In genomic region chr20:38159949-38160756, GRCh38 we compare ENCODE assay signal across 1 cellular context.
TF ChIP-seq lines count a peak whose summit lies in the region.

No MANE protein-coding gene starts in this region.

TF ChIP-seq in K562, 482 proteins besides CTCF, POLR2A, EP300 and RAD21 (continued from another document and continues in another):
- TF ChIP-seq ZBTB49 (CRISPR knock-in tag; IDR thresholded peaks at IDR 0.05; ENCODE audit: borderline replicate concordance) (no peak), DMBX1 (CRISPR knock-in tag; IDR thresholded peaks at IDR 0.05; ENCODE audit: borderline replicate concordance) (peak; percentile 70; the same call in 1 of the 2 replicates), RREB1 (CRISPR knock-in tag; IDR thresholded peaks at IDR 0.05) (no peak), ZNF212 (CRISPR knock-in tag; IDR thresholded peaks at IDR 0.05) (no peak), GTF2B (IDR thresholded peaks at IDR 0.05; ENCODE audit: extremely low read depth, insufficient read length) (no peak), TAL1 (IDR thresholded peaks at IDR 0.05) (peak; percentile 88), PCBP1 (IDR thresholded peaks at IDR 0.05; ENCODE audit: low read depth, low read length, poor library complexity, severe bottlenecking) (no peak), BCLAF1 (IDR thresholded peaks at IDR 0.05; ENCODE audit: borderline replicate concordance in 1 of 2, control insufficient read depth in 1 of 2, low read depth in 2 of 2, low read length in 1 of 2) (0 out of 4 replicates have a peak, but pooled peaks of 1 of the 2 experiments have one; percentile 23), CTBP1 (IDR thresholded peaks at IDR 0.05; ENCODE audit: borderline replicate concordance) (peak; percentile 84), ZNF764 (CRISPR knock-in tag; IDR thresholded peaks at IDR 0.05; ENCODE audit: low read depth) (no peak), ZNF121 (CRISPR knock-in tag; conservative IDR thresholded peaks at IDR 0.05) (no peak), ZNF740 (CRISPR knock-in tag; IDR thresholded peaks at IDR 0.05) (no peak), ZNF740 (tag; IDR thresholded peaks at IDR 0.05) (no peak), ZNF239 (CRISPR knock-in tag; IDR thresholded peaks at IDR 0.05) (no peak), ZNF696 (CRISPR knock-in tag; conservative IDR thresholded peaks at IDR 0.05) (no peak), EHMT2 (IDR thresholded peaks at IDR 0.05) (peak; percentile 69; the same call in 1 of the 2 replicates), SUPT5H (IDR thresholded peaks at IDR 0.05) (no peak), PTTG1 (tag; IDR thresholded peaks at IDR 0.05; ENCODE audit: low read depth) (no peak), ARID4B (CRISPR knock-in tag; IDR thresholded peaks at IDR 0.05) (no peak), THAP12 (CRISPR knock-in tag; IDR thresholded peaks at IDR 0.05) (no peak), MLLT1 (IDR thresholded peaks at IDR 0.05) (no peak), ZBTB12 (CRISPR knock-in tag; IDR thresholded peaks at IDR 0.05) (no peak), ETS1 (conservative IDR thresholded peaks at IDR 0.05; ENCODE audit: control insufficient read depth, low read depth, low read length) (0 out of 2 replicates have a peak, but pooled peaks have one; percentile 59), HDAC1 (IDR thresholded peaks at IDR 0.05) (no peak; a peak in 1 of 4 replicates), ZNF699 (CRISPR knock-in tag; IDR thresholded peaks at IDR 0.05; ENCODE audit: insufficient replicate concordance) (no peak), ZNF184 (CRISPR knock-in tag; IDR thresholded peaks at IDR 0.05) (no peak), RBM22 (IDR thresholded peaks at IDR 0.05; ENCODE audit: low read depth, low read length, poor library complexity, severe bottlenecking) (no peak)
